18 cellular contexts compared by ENCODE assay signal in the genomic region with DNA sequence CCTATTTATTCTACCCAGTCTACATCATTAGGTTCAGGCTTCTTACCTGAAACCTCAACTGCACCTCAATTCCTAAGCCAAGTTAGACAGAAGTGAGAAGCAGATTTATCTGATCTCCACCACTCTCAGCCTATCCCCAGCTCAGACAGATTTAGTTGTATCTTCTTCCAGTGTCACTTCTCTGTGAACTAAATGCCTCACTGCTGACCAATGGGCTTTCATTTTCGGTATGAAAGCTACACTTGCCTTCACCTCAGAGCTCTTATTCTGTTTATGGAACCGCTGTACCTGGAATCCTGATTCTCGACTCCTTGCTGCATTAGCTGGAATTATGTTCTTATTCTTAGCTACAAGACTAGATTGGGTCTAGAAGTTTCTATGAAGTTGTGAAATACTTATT.
"Had no signal": no experiment of that assay in that cellular context is flagged by ENCODE, and none has a peak within 500 bp of the region (broad histone marks: within the 10 kb centered on the region; RNA-seq: fewer than 3 reads in every experiment).

No MANE protein-coding gene starts in this region.

- FAIRE-seq: frontal cortex had no signal

- H3K4me3 ChIP-seq: body of pancreas, coronary artery, heart left ventricle, left lung, ovary, suprapubic skin, upper lobe of left lung had no signal

- H3K4me1 ChIP-seq: body of pancreas, heart left ventricle, left lung, suprapubic skin, upper lobe of left lung had no signal

- H3K27ac ChIP-seq: body of pancreas, coronary artery, heart left ventricle, left lung, ovary, suprapubic skin, upper lobe of left lung had no signal

- H3K27me3 ChIP-seq: body of pancreas, heart left ventricle, left lung, ovary, suprapubic skin, upper lobe of left lung had no signal

- H3K36me3 ChIP-seq: heart left ventricle, left lung, ovary, suprapubic skin, upper lobe of left lung had no signal

- DNase-seq: activated CD4-positive, alpha-beta T cell treated with anti-CD3 and anti-CD28 coated beads, Interleukin-2, amount 50 U/mL, for 4 hours; activated T-cell treated with anti-CD3 and anti-CD28 coated beads, Interleukin-2, amount 50 U/mL, for 1 hour; amniotic stem cell; body of pancreas; central memory CD4-positive, alpha-beta T cell; effector CD4-positive, alpha-beta T cell; heart left ventricle; islet precursor cell; left lung; ovary; stimulated activated CD4-positive, alpha-beta T cell treated with anti-CD3 and anti-CD28 coated beads, Interleukin-2, amount 100 ng/mL, for 48 hours; stimulated activated naive CD8-positive, alpha-beta T cell treated with anti-CD3 and anti-CD28 coated beads, Interleukin-15, Interleukin-2, amounts not matched to agents 100 U/mL and 50 U/mL, for 24 hours; upper lobe of left lung had no signal

- ATAC-seq: activated CD4-positive, CD25-positive, alpha-beta regulatory T cell treated with anti-CD3 and anti-CD28 coated beads, Interleukin-2, amount 50 U/mL, for 24 hours; activated naive CD4-positive, alpha-beta T cell treated with anti-CD3 and anti-CD28 coated beads, Interleukin-2, amount 50 U/mL, for 72 hours; body of pancreas; heart left ventricle; left lung; stimulated activated naive CD8-positive, alpha-beta T cell treated with anti-CD3 and anti-CD28 coated beads, Interleukin-15, Interleukin-2, amounts not matched to agents 100 U/mL and 50 U/mL, for 24 hours had no signal

- H3K9me3 ChIP-seq: body of pancreas, heart left ventricle, ovary, suprapubic skin, upper lobe of left lung had no signal
